In genomic region chr12:41310367-41310766, GRCh38 we compare ENCODE assay signal across 20 cellular contexts.
"Had no signal": no experiment of that assay in that cellular context is flagged by ENCODE, and none has a peak within 500 bp of the region (broad histone marks: within the 10 kb centered on the region; RNA-seq: fewer than 3 reads in every experiment).

No MANE protein-coding gene starts in this region.

- DNase-seq: activated CD4-positive, alpha-beta T cell treated with anti-CD3 and anti-CD28 coated beads, Interleukin-2, amount 10 ng/mL, durations not matched to agents 24 days and 14 days; activated CD4-positive, alpha-beta T cell treated with anti-CD3 and anti-CD28 coated beads, Interleukin-2, amount 50 U/mL, for 4 hours; activated CD8-positive, alpha-beta T cell treated with anti-CD3 and anti-CD28 coated beads for 36 hours; activated gamma-delta T cell; activated naive CD4-positive, alpha-beta T cell treated with Interleukin-2 at 50 U/mL for 16 hours; activated naive CD8-positive, alpha-beta T cell treated with anti-CD3 and anti-CD28 coated beads, Interleukin-2, amount 10 ng/mL, durations not matched to agents 7 days and 5 days; activated T-cell treated with anti-CD3 and anti-CD28 coated beads, Interleukin-2, amount 50 U/mL, for 24 hours; amygdala; NCI-H1105; NCI-H1436 treated with DMSO at 0.1 percent for 48 hours; NCI-H2029 treated with DMSO at 0.1 percent for 48 hours; NCI-H2107; NCI-H226; NCI-H446 treated with DMSO at 0.1 percent for 48 hours; NCI-H524; NCI-H774; PC-9; SIG-M5; T1000 had no signal

- FAIRE-seq: RCC 7860 had no signal
